Comparison of ENCODE assay signal across 25 cellular contexts in genomic region chr15:67782592-67782991, GRCh38. TPM values are rescaled to one million over a fixed set of nuclear protein-coding genes. Genes with fewer than 3 reads are reported as not detected.
DNase-seq lines count a peak whose midpoint lies in the region; ATAC-seq and TF ChIP-seq lines count a peak whose summit lies in the region.
"Had no signal": no experiment of that assay in that cellular context is flagged by ENCODE, and none has a peak within 500 bp of the region (broad histone marks: within the 10 kb centered on the region; RNA-seq: fewer than 3 reads in every experiment).

No MANE protein-coding gene starts in this region.

- POLR2A ChIA-PET in activated CD8-positive, alpha-beta T cell treated with anti-CD3 and anti-CD28 coated beads, Interleukin-2, amount 10 ng/mL, durations not matched to agents 7 days and 5 days (lab: Charles Lee) = no interaction called here
- POLR2A ChIA-PET in activated CD8-positive, alpha-beta T cell treated with anti-CD3 and anti-CD28 coated beads for 36 hours (lab: Charles Lee) = no interaction called here
- POLR2A ChIA-PET in Caco-2 (lab: Charles Lee) = no interaction called here

- peaks cover 34% of the 10 kb centered on the region for H3K4me1 Mint-ChIP-seq in activated CD8-positive, alpha-beta T cell treated with anti-CD3 and anti-CD28 coated beads, Interleukin-2, amount 10 ng/mL, durations not matched to agents 7 days and 5 days (ENCODE audit: low read depth)
- H3K4me1 Mint-ChIP-seq in activated CD8-positive, alpha-beta T cell treated with anti-CD3 and anti-CD28 coated beads for 36 hours (ENCODE audit: low read depth) = peaks cover 30% of the 10 kb centered on the region
- peaks cover 71% of the 10 kb centered on the region for H3K4me1 Mint-ChIP-seq in glutamatergic neuron (ENCODE audit: low read depth, unreplicated experiment)
- H3K4me1 Mint-ChIP-seq in Caco-2 (ENCODE audit: low read depth, unreplicated experiment) = no peaks in the 10 kb centered on the region

- intact Hi-C loops in activated CD8-positive, alpha-beta T cell treated with anti-CD3 and anti-CD28 coated beads for 36 hours (cut with micrococcal nuclease) = loop anchor here (2.0 kb wide), 1 partner anchor 54 kb away; no protein-coding TSS in a partner anchor
- intact Hi-C loops in cardiac septum (cut with DNase I) = no loop called here
- intact Hi-C loops in Caco-2 (cut with micrococcal nuclease; ENCODE audit: unreplicated experiment) = no loop called here

- no peak overlapping the region for H3K4me3 Mint-ChIP-seq in activated CD8-positive, alpha-beta T cell treated with anti-CD3 and anti-CD28 coated beads, Interleukin-2, amount 10 ng/mL, durations not matched to agents 7 days and 5 days
- no peak overlapping the region for H3K4me3 Mint-ChIP-seq in activated CD8-positive, alpha-beta T cell treated with anti-CD3 and anti-CD28 coated beads for 36 hours
- H3K4me3 Mint-ChIP-seq in glutamatergic neuron (ENCODE audit: unreplicated experiment) (peak overlapping the region; percentile 69), Caco-2 (ENCODE audit: unreplicated experiment) (no peak overlapping the region)
- H3K4me3 Mint-ChIP-seq: memory B cell had no signal

- H3K9ac ChIP-seq in SU-DHL-6 (ENCODE audit: low read length) = peak overlapping the region; percentile 17; the same call in 1 of the 2 replicates
- H3K9ac ChIP-seq: GM23248 had no signal

- no peak for DNase-seq in activated CD8-positive, alpha-beta T cell treated with anti-CD3 and anti-CD28 coated beads, Interleukin-2, amount 10 ng/mL, durations not matched to agents 7 days and 5 days
- DNase-seq in activated CD8-positive, alpha-beta T cell treated with anti-CD3 and anti-CD28 coated beads for 36 hours = no peak
- DNase-seq in glutamatergic neuron (no peak), cardiac septum (ENCODE audit: low spot score) (no peak), Caco-2 (no peak)
- no peak for DNase-seq in effector CD4-positive, alpha-beta T cell
- DNase-seq: dermis blood vessel endothelial cell, foreskin melanocyte, GM23248, NCI-H1417 treated with DMSO at 0.1 percent for 48 hours, PC-3, SIG-M5, substantia nigra had no signal

- no peak overlapping the region for H2AFZ ChIP-seq in SU-DHL-6 (ENCODE audit: low read depth, low read length, severe bottlenecking)
- H2AFZ ChIP-seq: GM23248 had no signal

- no peak for ATAC-seq in activated CD8-positive, alpha-beta T cell treated with anti-CD3 and anti-CD28 coated beads, Interleukin-2, amount 10 ng/mL, durations not matched to agents 7 days and 5 days
- ATAC-seq in activated CD8-positive, alpha-beta T cell treated with anti-CD3 and anti-CD28 coated beads for 36 hours = no peak
- ATAC-seq in HG02973 (IDR thresholded peaks at IDR 0.05; ENCODE audit: unreplicated experiment) = no peak
- ATAC-seq: PC-3, sciatic nerve had no signal

- peaks cover 16% of the 10 kb centered on the region for H3F3A ChIP-seq in SU-DHL-6 (ENCODE audit: insufficient read depth)

- H3K36me3 ChIP-seq in SU-DHL-6 (ENCODE audit: low read length) (no peaks in the 10 kb centered on the region), Caco-2 (ENCODE audit: control insufficient read depth, insufficient read depth, low read length) (no peaks in the 10 kb centered on the region)

- CTCF ChIA-PET in activated CD8-positive, alpha-beta T cell treated with anti-CD3 and anti-CD28 coated beads, Interleukin-2, amount 10 ng/mL, durations not matched to agents 7 days and 5 days (lab: Charles Lee) = interaction anchor here (1.2 to 3.8 kb wide), 14 partner anchors 10 to 336 kb away, joined by 3 to 25 read pairs (median 5); partner anchors contain the start of gene SKOR1
- CTCF ChIA-PET in activated CD8-positive, alpha-beta T cell treated with anti-CD3 and anti-CD28 coated beads for 36 hours (lab: Charles Lee) = interaction anchor here (1.0 to 3.6 kb wide), 4 partner anchors 9 to 54 kb away, joined by 3 to 32 read pairs (median 6); no protein-coding TSS in a partner anchor
- CTCF ChIA-PET in Caco-2 (lab: Charles Lee) = no interaction called here

- H3K27ac Mint-ChIP-seq in activated CD8-positive, alpha-beta T cell treated with anti-CD3 and anti-CD28 coated beads, Interleukin-2, amount 10 ng/mL, durations not matched to agents 7 days and 5 days = peak overlapping the region; percentile 72
- no peak overlapping the region for H3K27ac Mint-ChIP-seq in activated CD8-positive, alpha-beta T cell treated with anti-CD3 and anti-CD28 coated beads for 36 hours
- peak overlapping the region; percentile 95 for H3K27ac Mint-ChIP-seq in glutamatergic neuron (ENCODE audit: unreplicated experiment)
- no peak overlapping the region for H3K27ac Mint-ChIP-seq in Caco-2 (ENCODE audit: unreplicated experiment)
- H3K27ac Mint-ChIP-seq: activated CD4-positive, alpha-beta T cell treated with anti-CD3 and anti-CD28 coated beads, Interleukin-2, amount 10 ng/mL, durations not matched to agents 24 days and 14 days had no signal

- H3K4me2 ChIP-seq in SU-DHL-6 (ENCODE audit: low read depth, low read length, poor library complexity, severe bottlenecking) = peak overlapping the region; percentile 22

- H3K9me3 ChIP-seq in SU-DHL-6 (ENCODE audit: insufficient read depth, low read length) = no peaks in the 10 kb centered on the region
- H3K9me3 ChIP-seq in Caco-2 = no peaks in the 10 kb centered on the region

- no peak for TF ChIP-seq CTCF in activated CD8-positive, alpha-beta T cell treated with anti-CD3 and anti-CD28 coated beads for 36 hours (IDR thresholded peaks at IDR 0.05)
- no peak for TF ChIP-seq CTCF in SU-DHL-6 (IDR thresholded peaks at IDR 0.05; ENCODE audit: insufficient read depth, low read length, poor library complexity, severe bottlenecking)
- TF ChIP-seq CTCF in glutamatergic neuron (IDR thresholded peaks at IDR 0.05; ENCODE audit: partially characterized antibody, unreplicated experiment) = no peak
- TF ChIP-seq CTCF in Caco-2 (IDR thresholded peaks at IDR 0.05; ENCODE audit: insufficient read depth in 1 of 2, low read depth in 1 of 2, low read length in 1 of 2, severe bottlenecking in 1 of 2, unreplicated experiment in 1 of 2) = no peak

- no TSS peak for BruUV-seq in Caco-2 (replicated peaks; lab: Mats Ljungman, UMichigan)

- H3K27me3 ChIP-seq in SU-DHL-6 (ENCODE audit: low read length) (no peaks in the 10 kb centered on the region), Caco-2 (replicated peaks; ENCODE audit: control insufficient read depth, insufficient read depth, low read length) (no peaks in the 10 kb centered on the region)

- H3K27ac ChIP-seq in SU-DHL-6 (ENCODE audit: low read depth, low read length) = 0 out of 2 replicates have a peak overlapping the region, but pooled peaks have one; percentile 85
- H3K27ac ChIP-seq: epithelial cell of prostate, GM23248 had no signal

- no peaks in the 10 kb centered on the region for H3K9me3 Mint-ChIP-seq in activated CD8-positive, alpha-beta T cell treated with anti-CD3 and anti-CD28 coated beads, Interleukin-2, amount 10 ng/mL, durations not matched to agents 7 days and 5 days (ENCODE audit: insufficient read depth)
- H3K9me3 Mint-ChIP-seq in activated CD8-positive, alpha-beta T cell treated with anti-CD3 and anti-CD28 coated beads for 36 hours = no peaks in the 10 kb centered on the region
- H3K9me3 Mint-ChIP-seq in glutamatergic neuron (ENCODE audit: unreplicated experiment) (peaks cover 8% of the 10 kb centered on the region), Caco-2 (ENCODE audit: unreplicated experiment) (no peaks in the 10 kb centered on the region)
- H3K9me3 Mint-ChIP-seq: activated CD4-positive, alpha-beta T cell treated with anti-CD3 and anti-CD28 coated beads, Interleukin-2, amount 10 ng/mL, durations not matched to agents 24 days and 14 days; memory B cell; naive thymus-derived CD8-positive, alpha-beta T cell had no signal

- H4K20me1 ChIP-seq in SU-DHL-6 (ENCODE audit: low read depth, low read length) = no peaks in the 10 kb centered on the region

- no peak overlapping the region for H3K4me3 ChIP-seq in SU-DHL-6 (ENCODE audit: insufficient read depth, low read length, poor library complexity, severe bottlenecking)
- H3K4me3 ChIP-seq in Caco-2 (ENCODE audit: low read depth, low read length) = no peak overlapping the region
- H3K4me3 ChIP-seq: GM23248 had no signal

- no peaks in the 10 kb centered on the region for H3K4me1 ChIP-seq in Caco-2

- no peaks in the 10 kb centered on the region for H3K36me3 Mint-ChIP-seq in activated CD8-positive, alpha-beta T cell treated with anti-CD3 and anti-CD28 coated beads, Interleukin-2, amount 10 ng/mL, durations not matched to agents 7 days and 5 days (ENCODE audit: low read depth)
- peaks cover 6% of the 10 kb centered on the region for H3K36me3 Mint-ChIP-seq in activated CD8-positive, alpha-beta T cell treated with anti-CD3 and anti-CD28 coated beads for 36 hours (ENCODE audit: low read depth)
- H3K36me3 Mint-ChIP-seq in glutamatergic neuron (ENCODE audit: unreplicated experiment) = no peaks in the 10 kb centered on the region
- peaks cover 5% of the 10 kb centered on the region for H3K36me3 Mint-ChIP-seq in Caco-2 (ENCODE audit: insufficient read depth, unreplicated experiment)

- H3K9me2 ChIP-seq in SU-DHL-6 (replicated peaks; ENCODE audit: insufficient read depth, low read length) = no peaks in the 10 kb centered on the region

- H3K79me2 ChIP-seq in SU-DHL-6 (ENCODE audit: insufficient read depth, low read length) = no peaks in the 10 kb centered on the region

- no peaks in the 10 kb centered on the region for H3K27me3 Mint-ChIP-seq in activated CD8-positive, alpha-beta T cell treated with anti-CD3 and anti-CD28 coated beads, Interleukin-2, amount 10 ng/mL, durations not matched to agents 7 days and 5 days (ENCODE audit: low read depth)
- no peaks in the 10 kb centered on the region for H3K27me3 Mint-ChIP-seq in activated CD8-positive, alpha-beta T cell treated with anti-CD3 and anti-CD28 coated beads for 36 hours
- H3K27me3 Mint-ChIP-seq in glutamatergic neuron (ENCODE audit: unreplicated experiment) (peaks cover 5% of the 10 kb centered on the region), Caco-2 (ENCODE audit: insufficient read depth, unreplicated experiment) (no peaks in the 10 kb centered on the region)
- H3K27me3 Mint-ChIP-seq: activated CD4-positive, alpha-beta T cell treated with anti-CD3 and anti-CD28 coated beads, Interleukin-2, amount 10 ng/mL, durations not matched to agents 24 days and 14 days; memory B cell; naive thymus-derived CD8-positive, alpha-beta T cell had no signal

RNA-seq across cellular contexts. Expression of gene SKOR1, which starts 42.7 kb away (rescaled TPM):
- total RNA-seq in activated CD8-positive, alpha-beta T cell treated with anti-CD3 and anti-CD28 coated beads, Interleukin-2, amount 10 ng/mL, durations not matched to agents 7 days and 5 days = under 1 TPM; 0.21 to 0.32 TPM
- under 1 TPM; 0.09 to 0.25 TPM for total RNA-seq in activated CD8-positive, alpha-beta T cell treated with anti-CD3 and anti-CD28 coated beads for 36 hours
- 4.0 TPM for total RNA-seq in glutamatergic neuron (ENCODE audit: unreplicated experiment)
- total RNA-seq in cardiac septum = 0.24 TPM
- total RNA-seq in Caco-2 (2022) = not detected in 2 replicates
- total RNA-seq: A172, dermis blood vessel endothelial cell, HT1080, kidney epithelial cell had no signal

RNA-seq across cellular contexts. Expression of gene RNU6-1, which starts 57.3 kb away (rescaled TPM):
- total RNA-seq in activated CD8-positive, alpha-beta T cell treated with anti-CD3 and anti-CD28 coated beads, Interleukin-2, amount 10 ng/mL, durations not matched to agents 7 days and 5 days = not detected
- total RNA-seq in activated CD8-positive, alpha-beta T cell treated with anti-CD3 and anti-CD28 coated beads for 36 hours = not detected
- total RNA-seq in glutamatergic neuron (ENCODE audit: unreplicated experiment) (not detected), cardiac septum (not detected), Caco-2 (2022) (not detected in 2 replicates)
- total RNA-seq: A172; activated CD4-positive, alpha-beta T cell treated with anti-CD3 and anti-CD28 coated beads, Interleukin-2, amount 10 ng/mL, durations not matched to agents 24 days and 14 days; bronchial epithelial cell; dermis blood vessel endothelial cell; GM23248; HT1080; kidney epithelial cell; naive thymus-derived CD8-positive, alpha-beta T cell; PC-3; sciatic nerve; urinary bladder had no signal

Comparison
In these comparisons a context has a peak if more than half of its experiments do, and no peak if none do; other contexts are left out.
1. H3K27ac Mint-ChIP-seq: peak in activated CD8-positive, alpha-beta T cell treated with anti-CD3 and anti-CD28 coated beads, Interleukin-2, amount 10 ng/mL, durations not matched to agents 7 days and 5 days (single experiment) and glutamatergic neuron (single experiment); none in activated CD8-positive, alpha-beta T cell treated with anti-CD3 and anti-CD28 coated beads for 36 hours (single experiment) and Caco-2 (single experiment).